In genomic region chr14:68099348-68100045, GRCh38 we compare ENCODE assay signal across 20 cellular contexts.
A peak's percentile ranks its signal among the peaks of the same experiment; 100 is the strongest.
DNase-seq lines count a peak whose midpoint lies in the region; ATAC-seq and TF ChIP-seq lines count a peak whose summit lies in the region.
"Had no signal": no experiment of that assay in that cellular context is flagged by ENCODE, and none has a peak within 500 bp of the region (broad histone marks: within the 10 kb centered on the region; RNA-seq: fewer than 3 reads in every experiment).

No MANE protein-coding gene starts in this region.

- no peak for ATAC-seq in GM21515 (IDR thresholded peaks at IDR 0.05; ENCODE audit: unreplicated experiment)
- ATAC-seq in HG03469 (IDR thresholded peaks at IDR 0.05; ENCODE audit: unreplicated experiment) = no peak
- ATAC-seq: right lobe of liver; stimulated activated naive CD8-positive, alpha-beta T cell treated with anti-CD3 and anti-CD28 coated beads, Interleukin-15, amount 100 ng/mL, for 72 hours had no signal

- no peaks in the 10 kb centered on the region for H3K27me3 ChIP-seq in layer of hippocampus (ENCODE audit: control insufficient read depth, insufficient read depth, low read length)
- H3K27me3 ChIP-seq: right lobe of liver had no signal

- peak overlapping the region; percentile 79 for H3K27ac ChIP-seq in caudate nucleus (ENCODE audit: low read depth, low read length)
- H3K27ac ChIP-seq in layer of hippocampus (ENCODE audit: low read depth, low read length) = peak overlapping the region; percentile 58
- H3K27ac ChIP-seq: right lobe of liver had no signal

- TF ChIP-seq CTCF in GM10266 (IDR thresholded peaks at IDR 0.05; ENCODE audit: control insufficient read depth, insufficient read depth, low read depth, missing control alignments) = no peak

- DNase-seq in caudate nucleus (lab: John Stamatoyannopoulos, UW) (peak in 25 of 61 donors; percentile 1 to 61 (median 13)), putamen (ENCODE audit: low spot score) (peak; percentile 66), GM10266 (ENCODE audit: extremely low spot score) (no peak), HT-29 (ENCODE audit: low spot score) (no peak)
- DNase-seq: activated CD4-positive, alpha-beta T cell treated with anti-CD3 and anti-CD28 coated beads, Interleukin-2, amount 50 U/mL, for 48 hours; activated naive CD4-positive, alpha-beta T cell treated with anti-CD3 and anti-CD28 coated beads for 36 hours; activated T-cell treated with anti-CD3 and anti-CD28 coated beads for 4 hours; AML-193; aorta; COR-L47; dermis blood vessel endothelial cell; NCI-H1092 treated with DMSO at 0.1 percent for 48 hours; NCI-H526; right lobe of liver; Right ventricle myocardium superior; stimulated activated CD4-positive, alpha-beta T cell treated with anti-CD3 and anti-CD28 coated beads, Interleukin-1b, Interleukin-23, amount 100 ng/mL, for 48 hours; stimulated activated naive CD8-positive, alpha-beta T cell treated with anti-CD3 and anti-CD28 coated beads, Interleukin-15, amount 100 ng/mL, for 72 hours had no signal
